31 cellular contexts compared by ENCODE assay signal in the genomic region with DNA sequence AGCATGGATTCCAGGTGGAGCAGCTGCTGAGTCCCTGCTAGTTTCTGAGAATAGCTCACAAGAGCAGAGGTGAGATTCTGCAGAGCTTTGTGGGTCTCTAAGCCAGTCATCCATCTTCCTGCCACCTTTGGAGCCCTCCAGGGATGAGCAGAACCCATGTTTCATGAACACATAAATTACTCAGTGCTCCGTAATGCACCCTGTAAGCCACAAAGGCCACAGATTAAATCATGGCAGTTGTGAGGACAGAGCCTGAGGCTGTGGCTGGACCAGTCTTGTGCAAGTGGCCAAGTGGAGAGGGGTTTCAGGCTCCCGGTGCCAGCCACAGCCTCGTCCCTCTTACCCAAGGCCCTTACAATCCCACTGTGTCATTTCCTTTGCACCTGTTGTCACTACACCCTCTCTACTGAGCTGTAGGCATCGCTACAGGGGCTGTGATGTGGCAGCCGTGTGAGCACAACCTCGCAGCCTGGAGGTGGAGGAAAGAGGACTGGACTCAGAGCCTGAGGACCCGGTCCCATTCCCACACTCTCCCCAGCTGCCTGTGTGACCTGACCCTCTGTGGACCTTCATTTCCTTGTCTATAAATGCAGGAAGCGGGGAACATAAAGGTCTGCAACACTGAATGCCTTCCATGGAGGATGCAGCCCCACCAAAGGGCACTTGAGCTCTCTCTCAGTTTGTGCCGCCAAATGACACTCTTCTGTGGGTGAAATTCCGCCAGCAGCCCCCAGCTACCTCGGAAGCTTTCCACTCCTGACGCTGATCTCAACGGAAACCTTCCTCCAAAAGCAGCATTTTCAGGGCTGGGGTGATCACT.
DNase-seq lines count a peak whose midpoint lies in the region; ATAC-seq and TF ChIP-seq lines count a peak whose summit lies in the region.
"Had no signal": no experiment of that assay in that cellular context is flagged by ENCODE, and none has a peak within 500 bp of the region (broad histone marks: within the 10 kb centered on the region; RNA-seq: fewer than 3 reads in every experiment).

No MANE protein-coding gene starts in this region.

- H3K27me3 ChIP-seq in RWPE2 (ENCODE audit: insufficient read depth, poor library complexity, severe bottlenecking) (no peaks in the 10 kb centered on the region), left ventricle myocardium inferior (ENCODE audit: low read depth) (peaks cover 82% of the 10 kb centered on the region)
- H3K27me3 ChIP-seq: ascending aorta, BE2C, cardiac muscle cell, colonic mucosa, SJSA1, tibial nerve had no signal

- H3K4me3 Mint-ChIP-seq in nephron progenitor cell, result no peak overlapping the region
- H3K4me3 Mint-ChIP-seq: activated CD4-positive, alpha-beta T cell treated with anti-CD3 and anti-CD28 coated beads, Interleukin-2, amount 10 ng/mL, durations not matched to agents 24 days and 14 days; activated naive CD8-positive, alpha-beta T cell treated with anti-CD3 and anti-CD28 coated beads for 36 hours; mesothelial cell of epicardium; naive B cell had no signal

- H3K36me3 ChIP-seq in RWPE2 (ENCODE audit: low read depth) (no peaks in the 10 kb centered on the region), left ventricle myocardium inferior (no peaks in the 10 kb centered on the region)
- H3K36me3 ChIP-seq: ascending aorta, BE2C, cardiac muscle cell, colonic mucosa, sigmoid colon, SJSA1, tibial nerve, WERI-Rb-1 had no signal

- peaks cover 66% of the 10 kb centered on the region for H3K4me1 Mint-ChIP-seq in nephron progenitor cell
- H3K4me1 Mint-ChIP-seq: activated naive CD8-positive, alpha-beta T cell treated with anti-CD3 and anti-CD28 coated beads for 36 hours; naive B cell had no signal

- intact Hi-C loops in left cardiac atrium (cut with DNase I) (no loop called here), left ventricle myocardium inferior (cut with micrococcal nuclease) (no loop called here)

- H3K4me1 ChIP-seq in RWPE2 (ENCODE audit: insufficient read depth, poor library complexity, severe bottlenecking) (peaks cover 4% of the 10 kb centered on the region), left ventricle myocardium inferior (no peaks in the 10 kb centered on the region)
- H3K4me1 ChIP-seq: ascending aorta, BE2C, psoas muscle, sigmoid colon, tibial nerve had no signal

- ATAC-seq in RWPE2 (ENCODE audit: low read depth) (peak; percentile 11; the same call in 1 of the 3 replicates), left cardiac atrium (no peak), GM18519 (IDR thresholded peaks at IDR 0.05; ENCODE audit: low FRiP score, unreplicated experiment) (no peak)
- ATAC-seq: psoas muscle had no signal

- no peaks in the 10 kb centered on the region for H3K9me3 ChIP-seq in RWPE2 (ENCODE audit: severe bottlenecking)
- H3K9me3 ChIP-seq in left ventricle myocardium inferior (replicated peaks), result no peaks in the 10 kb centered on the region
- H3K9me3 ChIP-seq: ascending aorta, colonic mucosa, psoas muscle, sigmoid colon, SJSA1, tibial nerve had no signal

- H3K27me3 Mint-ChIP-seq in nephron progenitor cell (ENCODE audit: low read depth, poor library complexity), result no peaks in the 10 kb centered on the region

- peak; percentile 75 for DNase-seq in Daoy (ENCODE audit: low read depth)
- DNase-seq in HT1080 (ENCODE audit: low read depth), result peak; percentile 56
- DNase-seq in RWPE2 (ENCODE audit: low spot score), result no peak
- DNase-seq in nephron progenitor cell, result no peak
- no peak for DNase-seq in HUDEP-2 (lab: John Stamatoyannopoulos, UW; ENCODE audit: unreplicated experiment in 76 of 76)
- no peak for DNase-seq in left cardiac atrium
- DNase-seq in left ventricle myocardium inferior, result no peak
- DNase-seq: activated CD4-positive, alpha-beta T cell treated with anti-CD3 and anti-CD28 coated beads, Interleukin-2, amount 10 ng/mL, durations not matched to agents 24 days and 14 days; activated effector memory CD4-positive, alpha-beta T cell treated with anti-CD3 and anti-CD28 coated beads, Interleukin-2, amount 50 U/mL, for 16 hours; activated naive CD8-positive, alpha-beta T cell treated with anti-CD3 and anti-CD28 coated beads for 36 hours; activated T-cell treated with anti-CD3 and anti-CD28 coated beads, Interleukin-2, amount 50 U/mL, for 1 hour; BE2C; colonic mucosa; effector CD8-positive, alpha-beta T cell; glutamatergic neuron; islet precursor cell; naive B cell; NCI-H1105; NCI-H187 treated with DMSO at 0.1 percent for 48 hours; NCI-H2171 treated with DMSO at 0.1 percent for 48 hours; NCI-H510A treated with DMSO at 0.1 percent for 48 hours; psoas muscle; sigmoid colon; stimulated activated CD4-positive, alpha-beta T cell treated with anti-CD3 and anti-CD28 coated beads, Interleukin-4, amount 100 ng/mL, for 24 hours; WERI-Rb-1 had no signal

- H3K27ac ChIP-seq in RWPE2 (ENCODE audit: poor library complexity, severe bottlenecking) (no peak overlapping the region), left ventricle myocardium inferior (replicated peaks) (no peak overlapping the region)
- H3K27ac ChIP-seq: ascending aorta, cardiac muscle cell, colonic mucosa, psoas muscle, sigmoid colon, SJSA1, tibial nerve, WERI-Rb-1 had no signal

- peaks cover 9% of the 10 kb centered on the region for H3K36me3 Mint-ChIP-seq in nephron progenitor cell (ENCODE audit: low read depth)
- H3K36me3 Mint-ChIP-seq: activated naive CD8-positive, alpha-beta T cell treated with anti-CD3 and anti-CD28 coated beads for 36 hours; mesothelial cell of epicardium; naive B cell had no signal

- peak overlapping the region; percentile 69 for H3K27ac Mint-ChIP-seq in nephron progenitor cell
- H3K27ac Mint-ChIP-seq: activated CD4-positive, alpha-beta T cell treated with anti-CD3 and anti-CD28 coated beads, Interleukin-2, amount 10 ng/mL, durations not matched to agents 24 days and 14 days; activated naive CD8-positive, alpha-beta T cell treated with anti-CD3 and anti-CD28 coated beads for 36 hours; mesothelial cell of epicardium had no signal

- no peak overlapping the region for H3K4me3 ChIP-seq in RWPE2 (ENCODE audit: severe bottlenecking)
- no peak overlapping the region for H3K4me3 ChIP-seq in left ventricle myocardium inferior
- H3K4me3 ChIP-seq: ascending aorta, cardiac muscle cell, colonic mucosa, psoas muscle, sigmoid colon, SJSA1, tibial nerve had no signal

- H3K9me3 Mint-ChIP-seq in nephron progenitor cell, result peaks cover 9% of the 10 kb centered on the region
- H3K9me3 Mint-ChIP-seq: activated CD4-positive, alpha-beta T cell treated with anti-CD3 and anti-CD28 coated beads, Interleukin-2, amount 10 ng/mL, durations not matched to agents 24 days and 14 days; activated naive CD8-positive, alpha-beta T cell treated with anti-CD3 and anti-CD28 coated beads for 36 hours had no signal

- no peak for TF ChIP-seq CTCF in RWPE2 (IDR thresholded peaks at IDR 0.05; ENCODE audit: poor library complexity, severe bottlenecking)
- no peak for TF ChIP-seq CTCF in nephron progenitor cell (IDR thresholded peaks at IDR 0.05)
- no peak for TF ChIP-seq CTCF in left ventricle myocardium inferior (IDR thresholded peaks at IDR 0.05; ENCODE audit: borderline replicate concordance)

Comparison
In these comparisons a context has a peak if more than half of its experiments do, and no peak if none do; other contexts are left out.
1. DNase-seq: peak in Daoy (single experiment) and HT1080 (single experiment); none in RWPE2 (single experiment), nephron progenitor cell (single experiment), HUDEP-2 (0 of 76), left cardiac atrium (single experiment) and left ventricle myocardium inferior (single experiment).